Comparison of ENCODE assay signal across 11 cellular contexts in the genomic region with DNA sequence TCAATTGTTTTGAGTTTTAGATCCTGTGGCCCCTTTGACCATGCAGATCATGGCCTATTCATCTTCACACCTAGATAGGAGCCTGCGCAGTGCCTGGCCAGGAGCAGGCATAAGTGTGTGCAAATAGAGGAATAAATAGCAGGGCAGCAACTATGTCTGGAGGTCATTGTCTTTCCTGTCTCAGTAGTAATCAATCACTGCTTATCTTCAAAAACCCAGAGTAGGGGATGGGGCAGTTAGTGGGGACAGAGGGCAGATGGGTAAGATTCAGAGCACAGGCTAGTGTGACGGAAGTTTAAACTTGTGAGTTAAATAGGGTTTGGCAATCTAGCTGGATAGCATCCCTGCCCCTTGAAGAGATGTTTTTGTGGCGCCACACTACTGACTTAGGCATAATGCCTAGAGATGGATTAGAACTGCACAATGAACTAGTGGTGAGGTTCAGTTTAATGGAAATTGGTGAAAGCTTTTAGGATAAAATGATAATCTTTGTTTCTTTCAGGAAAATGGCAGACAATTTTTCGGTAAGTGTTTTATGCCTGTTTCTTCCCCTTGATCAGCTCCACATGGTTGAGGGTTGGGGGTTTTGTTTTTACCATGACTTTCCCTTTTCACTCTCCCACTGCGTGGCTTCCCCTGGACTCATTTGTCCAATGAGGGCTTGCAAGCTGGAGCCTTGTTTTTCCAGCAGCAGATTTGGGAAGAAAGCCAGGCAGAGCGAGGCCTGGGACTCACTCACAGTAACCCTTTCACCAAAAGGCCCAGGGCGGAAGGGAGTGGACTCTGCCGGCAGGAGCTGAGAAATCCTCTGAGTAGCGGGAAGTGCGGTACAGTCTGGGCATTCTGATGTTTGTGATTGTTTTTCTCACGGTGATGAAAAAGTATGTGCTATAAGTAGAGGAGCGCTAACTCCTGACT. TPM values are rescaled to one million over a fixed set of nuclear protein-coding genes. Genes with fewer than 3 reads are reported as not detected.
A peak's percentile ranks its signal among the peaks of the same experiment; 100 is the strongest.
DNase-seq lines count a peak whose midpoint lies in the region; ATAC-seq and TF ChIP-seq lines count a peak whose summit lies in the region.
"Had no signal": no experiment of that assay in that cellular context is flagged by ENCODE, and none has a peak within 500 bp of the region (broad histone marks: within the 10 kb centered on the region; RNA-seq: fewer than 3 reads in every experiment).

No MANE protein-coding gene starts in this region.

- peaks cover 11% of the 10 kb centered on the region for H3F3A ChIP-seq in SK-N-SH (replicated peaks; ENCODE audit: insufficient read depth)

- TF ChIP-seq EP300 in SK-N-SH (IDR thresholded peaks at IDR 0.05; ENCODE audit: borderline replicate concordance in 1 of 2, low read depth in 1 of 2, low read length in 1 of 2) (no peak), suprapubic skin (IDR thresholded peaks at IDR 0.05) (no peak)

- no peak overlapping the region for H3K14ac ChIP-seq in mesenchymal stem cell (ENCODE audit: low read length in 2 of 2)

- no peak overlapping the region for H2BK5ac ChIP-seq in mesenchymal stem cell (ENCODE audit: low read depth, low read length, poor library complexity, severe bottlenecking)

- H2AFZ ChIP-seq in SK-N-SH (ENCODE audit: low read depth) (no peak overlapping the region), mesenchymal stem cell (ENCODE audit: low read depth, low read length) (no peak overlapping the region)

- H3K9me3 ChIP-seq in SK-N-SH (no peaks in the 10 kb centered on the region), esophagus (ENCODE audit: control insufficient read depth in 2 of 2, insufficient read depth in 1 of 2, low read depth in 1 of 2, low read length in 1 of 2) (no peaks in the 10 kb centered on the region), mesenchymal stem cell (ENCODE audit: control insufficient read depth, low read length) (no peaks in the 10 kb centered on the region), suprapubic skin (no peaks in the 10 kb centered on the region)
- H3K9me3 ChIP-seq: HAP-1 had no signal

- H4K8ac ChIP-seq in mesenchymal stem cell (ENCODE audit: low read length): no peak overlapping the region

- H3K4ac ChIP-seq in mesenchymal stem cell (ENCODE audit: low read depth in 1 of 2, low read length in 2 of 2): no peak overlapping the region

- H3K23ac ChIP-seq in mesenchymal stem cell (ENCODE audit: low read length in 2 of 2): no peak overlapping the region

- H3K4me1 ChIP-seq in SK-N-SH (ENCODE audit: control insufficient read depth in 1 of 2, insufficient read depth in 2 of 2, low read depth in 1 of 2, low read length in 1 of 2): peaks cover 15 to 16% of the 10 kb centered on the region in 2 experiments; a peak in 3 of 4 replicates
- peaks cover 3 to 9% of the 10 kb centered on the region in 2 donors for H3K4me1 ChIP-seq in esophagus (ENCODE audit: control insufficient read depth in 2 of 2, insufficient read depth in 2 of 2, low read length in 1 of 2)
- H3K4me1 ChIP-seq in mesenchymal stem cell (ENCODE audit: control insufficient read depth, insufficient read depth, low read depth, low read length): peaks cover 4% of the 10 kb centered on the region
- peaks cover 71% of the 10 kb centered on the region for H3K4me1 ChIP-seq in suprapubic skin

- H3K4me2 ChIP-seq in SK-N-SH (no peak overlapping the region), mesenchymal stem cell (ENCODE audit: low read length, poor library complexity, severe bottlenecking) (no peak overlapping the region)
- H3K4me2 ChIP-seq: KMS-11 had no signal

- H3K79me2 ChIP-seq in SK-N-SH (ENCODE audit: insufficient read depth): peaks cover 60% of the 10 kb centered on the region

- WGBS in SK-N-SH (ENCODE audit: low lambda C conversion rate): 80% methylated on average over 12 of the region's 12 CpGs
- WGBS in esophagus, 2 donors: 43 to 54% methylated on average over 12 of the region's 12 CpGs
- WGBS in mesenchymal stem cell: 96% methylated on average over 10 of the region's 12 CpGs
- 30% methylated on average over 12 of the region's 12 CpGs for WGBS in suprapubic skin

- peaks cover 30% of the 10 kb centered on the region for H3K79me1 ChIP-seq in mesenchymal stem cell (replicated peaks; ENCODE audit: low read length, poor library complexity, severe bottlenecking)

- no peak overlapping the region for H4K91ac ChIP-seq in mesenchymal stem cell (ENCODE audit: low read length)

- H2BK120ac ChIP-seq in mesenchymal stem cell (ENCODE audit: low read depth, low read length): no peak overlapping the region

- H3K9me2 ChIP-seq in SK-N-SH: no peaks in the 10 kb centered on the region

- no peak overlapping the region for H3K9ac ChIP-seq in SK-N-SH
- H3K9ac ChIP-seq in mesenchymal stem cell (ENCODE audit: low read length): peak overlapping the region; percentile 84
- H3K9ac ChIP-seq: KMS-11 had no signal

- no peak for TF ChIP-seq POLR2A in suprapubic skin (IDR thresholded peaks at IDR 0.05)

- H3K27me3 ChIP-seq in SK-N-SH (ENCODE audit: insufficient read depth) (no peaks in the 10 kb centered on the region), esophagus (ENCODE audit: control insufficient read depth in 1 of 2, insufficient read depth in 2 of 2, low read length in 2 of 2) (no peaks in the 10 kb centered on the region), mesenchymal stem cell (ENCODE audit: control insufficient read depth in 1 of 2, insufficient read depth in 1 of 2, low read length in 2 of 2) (no peaks in the 10 kb centered on the region), suprapubic skin (no peaks in the 10 kb centered on the region)

- peak overlapping the region in 1 of 2 experiments; percentile 16 for H3K18ac ChIP-seq in mesenchymal stem cell (ENCODE audit: low read depth in 1 of 2, low read length in 2 of 2)

- no peak for TF ChIP-seq CTCF in SK-N-SH (IDR thresholded peaks at IDR 0.05)
- no peak for TF ChIP-seq CTCF in suprapubic skin (IDR thresholded peaks at IDR 0.05)

- H4K20me1 ChIP-seq in SK-N-SH (ENCODE audit: insufficient read depth): peaks cover 8% of the 10 kb centered on the region; the same call in 1 of the 2 replicates

- CTCF ChIA-PET in SK-N-SH (lab: Yijun Ruan, JAX): interaction anchor here (0.7 to 2.8 kb wide), 10 partner anchors 7 to 47 kb away, joined by 3 to 21 read pairs (median 4); no protein-coding TSS in a partner anchor

- no peak overlapping the region for H2AK5ac ChIP-seq in mesenchymal stem cell (ENCODE audit: low read length, severe bottlenecking)

- H3K4me3 ChIP-seq in SK-N-SH (ENCODE audit: low read depth in 2 of 2, low read length in 1 of 2) (no peak overlapping the region), esophagus (ENCODE audit: low read depth in 1 of 2, low read length in 2 of 2) (peak overlapping the region in 1 of 2 donors; percentile 24), mesenchymal stem cell (ENCODE audit: insufficient read depth in 1 of 2, low read depth in 1 of 2, low read length in 2 of 2) (peak overlapping the region in 1 of 2 experiments; percentile 67), suprapubic skin (peak overlapping the region; percentile 32)
- H3K4me3 ChIP-seq: HAP-1 had no signal

- DNase-seq in SK-N-SH (peak; percentile 39), mesenchymal stem cell (no peak), suprapubic skin (ENCODE audit: low spot score in 2 of 2) (peak in 1 of 2 donors; percentile 86), A172 (ENCODE audit: low spot score) (no peak)
- DNase-seq: islet precursor cell had no signal

- no peak for TF ChIP-seq RAD21 in SK-N-SH (IDR thresholded peaks at IDR 0.05; ENCODE audit: low read length)

- no peak overlapping the region for H2BK12ac ChIP-seq in mesenchymal stem cell (ENCODE audit: low read length in 2 of 2)

- H3K27ac ChIP-seq in SK-N-SH (ENCODE audit: low read depth in 2 of 2, low read length in 1 of 2) (peak overlapping the region; percentile 38 to 56), esophagus (ENCODE audit: low read depth in 2 of 2, low read length in 1 of 2) (peak overlapping the region; percentile 36 to 57), mesenchymal stem cell (ENCODE audit: low read length, poor library complexity, severe bottlenecking) (no peak overlapping the region), suprapubic skin (peak overlapping the region; percentile 71)
- H3K27ac ChIP-seq: KMS-11 had no signal

- peaks cover 39 to 44% of the 10 kb centered on the region in 2 experiments for H3K36me3 ChIP-seq in SK-N-SH (replicated peaks in 1 of 2; ENCODE audit: control insufficient read depth in 1 of 2, insufficient read depth in 2 of 2, low read length in 1 of 2)
- H3K36me3 ChIP-seq in esophagus (ENCODE audit: control insufficient read depth in 2 of 2, insufficient read depth in 2 of 2, low read length in 1 of 2): peaks cover 18 to 29% of the 10 kb centered on the region in 2 donors
- peaks cover 10 to 84% of the 10 kb centered on the region in 2 experiments for H3K36me3 ChIP-seq in mesenchymal stem cell (ENCODE audit: control insufficient read depth in 1 of 2, insufficient read depth in 2 of 2, low read depth in 1 of 2, low read length in 2 of 2)
- H3K36me3 ChIP-seq in suprapubic skin: peaks cover 54% of the 10 kb centered on the region

- ATAC-seq in GM21526 (IDR thresholded peaks at IDR 0.05; ENCODE audit: low FRiP score, unreplicated experiment) (no peak), GM21529 (IDR thresholded peaks at IDR 0.05; ENCODE audit: unreplicated experiment) (no peak), GM21360 (IDR thresholded peaks at IDR 0.05; ENCODE audit: unreplicated experiment) (no peak)

- no peak overlapping the region for H2BK15ac ChIP-seq in mesenchymal stem cell (ENCODE audit: low read depth, poor library complexity, severe bottlenecking)

- POLR2A ChIA-PET in SK-N-SH (lab: Yijun Ruan, JAX): interaction anchor here (0.6 kb wide), 1 partner anchor 69 kb away, joined by 3 read pairs; no protein-coding TSS in a partner anchor

TF ChIP-seq in SK-N-SH, 30 proteins besides CTCF, POLR2A, EP300 and RAD21 (continues in another document):
- no peak for TF ChIP-seq YY1 (IDR thresholded peaks at IDR 0.05; ENCODE audit: low read depth)
- no peak for TF ChIP-seq RXRA (IDR thresholded peaks at IDR 0.05; ENCODE audit: borderline replicate concordance, low read depth)
- TF ChIP-seq MXI1 (IDR thresholded peaks at IDR 0.05; ENCODE audit: low read depth, low read length): no peak
- TF ChIP-seq RCOR1 (IDR thresholded peaks at IDR 0.05; ENCODE audit: low read length): no peak

RNA-seq across cellular contexts. Expression of a gene that starts 8.1 kb away (rescaled TPM):
- polyA plus RNA-seq in SK-N-SH (2012; rRNA removed): 59.5 and 59.8 TPM in 2 replicates
- polyA plus RNA-seq in SK-N-SH (2012; cell fraction: cytosol; rRNA removed): 50.7 and 56.5 TPM in 2 replicates
- 51.5 and 55.5 TPM in 2 replicates for polyA plus RNA-seq in SK-N-SH (2012; cell fraction: nucleus; rRNA removed)
- 100 to 1,000 TPM; 412 to 630 TPM for polyA plus RNA-seq in esophagus
- polyA plus RNA-seq in mesenchymal stem cell (2013, experiment 1 of 2): 172 TPM
- polyA plus RNA-seq in mesenchymal stem cell (2013, experiment 2 of 2): 175 TPM
- total RNA-seq in suprapubic skin: 100 to 1,000 TPM; 448 to 713 (median 594) TPM
- 87.7 and 134 TPM in 2 replicates for total RNA-seq in A172 (2014; rRNA removed; shearing (Covaris generic))

RNA-seq across cellular contexts. Expression of a gene that starts 54.3 kb away (rescaled TPM):
- polyA plus RNA-seq in SK-N-SH (2012; rRNA removed): 6.2 and 6.4 TPM in 2 replicates
- polyA plus RNA-seq in SK-N-SH (2012; cell fraction: cytosol; rRNA removed): 8.8 and 11.0 TPM in 2 replicates
- 2.9 and 7.2 TPM in 2 replicates for polyA plus RNA-seq in SK-N-SH (2012; cell fraction: nucleus; rRNA removed)
- 1 to 10 TPM; 1.4 to 6.0 TPM for polyA plus RNA-seq in esophagus
- polyA plus RNA-seq in mesenchymal stem cell (2013, experiment 1 of 2): 5.8 TPM
- polyA plus RNA-seq in mesenchymal stem cell (2013, experiment 2 of 2): 5.8 TPM
- total RNA-seq in suprapubic skin: 1 to 10 TPM in 3 of 4 donors, under 1 TPM in 1; 0.72 to 2.6 (median 1.9) TPM
- 49.8 and 58.4 TPM in 2 replicates for total RNA-seq in A172 (2014; rRNA removed; shearing (Covaris generic))

Comparison
In these comparisons a context has a peak if more than half of its experiments do, and no peak if none do; other contexts are left out.
1. RNA of a gene that starts 54.3 kb away (total RNA-seq): 49.8 to 58.4 TPM in A172; 0.72 to 2.6 TPM in suprapubic skin; every median in the first group is over 10 times any median in the second.